Comparison of ENCODE assay signal across 9 cellular contexts in genomic region chr19:45094707-45095106, GRCh38. TPM values are rescaled to one million over a fixed set of nuclear protein-coding genes. Genes with fewer than 3 reads are reported as not detected.
DNase-seq lines count a peak whose midpoint lies in the region; ATAC-seq and TF ChIP-seq lines count a peak whose summit lies in the region.
"Had no signal": no experiment of that assay in that cellular context is flagged by ENCODE, and none has a peak within 500 bp of the region (broad histone marks: within the 10 kb centered on the region; RNA-seq: fewer than 3 reads in every experiment).

No MANE protein-coding gene starts in this region.

- H3K4me3 ChIP-seq in fibroblast of pulmonary artery (replicated peaks; ENCODE audit: low read depth, low read length) = peak overlapping the region; percentile 92

- no peak for ATAC-seq in activated T-cell treated with anti-CD3 and anti-CD28 coated beads, Interleukin-2, amount 50 U/mL, for 4 hours
- no peak for ATAC-seq in stimulated activated naive CD8-positive, alpha-beta T cell treated with anti-CD3 and anti-CD28 coated beads, Interleukin-15, amount 100 ng/mL, for 72 hours
- no peak for ATAC-seq in HG03175 (IDR thresholded peaks at IDR 0.05; ENCODE audit: unreplicated experiment)

- H3K36me3 Mint-ChIP-seq in activated T-cell treated with anti-CD3 and anti-CD28 coated beads, Interleukin-2, amount 50 U/mL, for 4 hours (ENCODE audit: insufficient read depth) = peaks cover 26% of the 10 kb centered on the region
- H3K36me3 Mint-ChIP-seq in CD14-positive monocyte = peaks cover 9 to 15% of the 10 kb centered on the region in 2 donors

- TF ChIP-seq CTCF in VCaP (conservative IDR thresholded peaks at IDR 0.05) (no peak), fibroblast of pulmonary artery (IDR thresholded peaks at IDR 0.05; ENCODE audit: low read length, missing control alignments) (no peak), CD14-positive monocyte (IDR thresholded peaks at IDR 0.05) (no peak)

- H3K27me3 Mint-ChIP-seq in activated T-cell treated with anti-CD3 and anti-CD28 coated beads, Interleukin-2, amount 50 U/mL, for 4 hours (ENCODE audit: low read depth) = no peaks in the 10 kb centered on the region
- no peaks in the 10 kb centered on the region for H3K27me3 Mint-ChIP-seq in stimulated activated naive CD8-positive, alpha-beta T cell treated with anti-CD3 and anti-CD28 coated beads, Interleukin-15, amount 100 ng/mL, for 72 hours
- peaks cover 0 to 9% (median 0%) of the 10 kb centered on the region in 3 donors for H3K27me3 Mint-ChIP-seq in CD14-positive monocyte (ENCODE audit: low read depth in 3 of 3)

- DNase-seq in activated T-cell treated with anti-CD3 and anti-CD28 coated beads, Interleukin-2, amount 50 U/mL, for 4 hours = no peak
- DNase-seq in activated T-cell treated with anti-CD3 and anti-CD28 coated beads for 4 hours (no peak), fibroblast of pulmonary artery (ENCODE audit: low read depth) (no peak), CD14-positive monocyte (ENCODE audit: low spot score) (no peak), NCI-H1092 treated with DMSO at 0.1 percent for 48 hours (lab: John Stamatoyannopoulos, UW) (no peak)
- DNase-seq in stimulated activated naive CD8-positive, alpha-beta T cell treated with anti-CD3 and anti-CD28 coated beads, Interleukin-15, amount 100 ng/mL, for 72 hours = no peak
- DNase-seq: NCI-H69 had no signal

- H3K27ac ChIP-seq in VCaP = peak overlapping the region; percentile 98; the same call in 1 of the 2 replicates

- intact Hi-C loops in CD14-positive monocyte (cut with micrococcal nuclease) = loop anchor here (5.0 kb wide), 3 partner anchors 47 to 93 kb away; partner anchors contain the start of genes BLOC1S3 (in 1 of the 2) and TRAPPC6A (in 1 of the 2)

- peaks cover 3% of the 10 kb centered on the region for H3K9me3 Mint-ChIP-seq in activated T-cell treated with anti-CD3 and anti-CD28 coated beads, Interleukin-2, amount 50 U/mL, for 4 hours
- no peaks in the 10 kb centered on the region for H3K9me3 Mint-ChIP-seq in stimulated activated naive CD8-positive, alpha-beta T cell treated with anti-CD3 and anti-CD28 coated beads, Interleukin-15, amount 100 ng/mL, for 72 hours
- H3K9me3 Mint-ChIP-seq in CD14-positive monocyte = no peaks in the 10 kb centered on the region

- peak overlapping the region; percentile 94 for H3K4me3 Mint-ChIP-seq in activated T-cell treated with anti-CD3 and anti-CD28 coated beads, Interleukin-2, amount 50 U/mL, for 4 hours
- peak overlapping the region; percentile 80 to 90 for H3K4me3 Mint-ChIP-seq in stimulated activated naive CD8-positive, alpha-beta T cell treated with anti-CD3 and anti-CD28 coated beads, Interleukin-15, amount 100 ng/mL, for 72 hours
- H3K4me3 Mint-ChIP-seq in CD14-positive monocyte = peak overlapping the region in 1 of 2 donors; percentile 18

- peaks cover 75% of the 10 kb centered on the region for H3K4me1 Mint-ChIP-seq in activated T-cell treated with anti-CD3 and anti-CD28 coated beads, Interleukin-2, amount 50 U/mL, for 4 hours (ENCODE audit: low read depth)
- peaks cover 91% of the 10 kb centered on the region for H3K4me1 Mint-ChIP-seq in stimulated activated naive CD8-positive, alpha-beta T cell treated with anti-CD3 and anti-CD28 coated beads, Interleukin-15, amount 100 ng/mL, for 72 hours
- H3K4me1 Mint-ChIP-seq in CD14-positive monocyte = peaks cover 58% of the 10 kb centered on the region

- peak overlapping the region in 1 of 2 donors; percentile 78 for H3K27ac Mint-ChIP-seq in stimulated activated naive CD8-positive, alpha-beta T cell treated with anti-CD3 and anti-CD28 coated beads, Interleukin-15, amount 100 ng/mL, for 72 hours
- H3K27ac Mint-ChIP-seq in CD14-positive monocyte = peak overlapping the region in 2 of 7 donors; percentile 26 to 48

RNA-seq across cellular contexts. Expression of gene PPP1R37, which starts 1.7 kb away (rescaled TPM):
- total RNA-seq in activated T-cell treated with anti-CD3 and anti-CD28 coated beads, Interleukin-2, amount 50 U/mL, for 4 hours = 10 to 100 TPM; 23.2 to 24.9 (median 24.7) TPM
- under 1 TPM; 0.10 to 0.22 TPM for polyA plus RNA-seq in CD14-positive monocyte

RNA-seq across cellular contexts. Expression of gene GEMIN7, which starts 15.6 kb away (rescaled TPM):
- 10 to 100 TPM; 58.8 to 69.3 (median 65.0) TPM for total RNA-seq in activated T-cell treated with anti-CD3 and anti-CD28 coated beads, Interleukin-2, amount 50 U/mL, for 4 hours
- 10 to 100 TPM; 67.6 to 83.4 TPM for polyA plus RNA-seq in CD14-positive monocyte

RNA-seq across cellular contexts. Expression of gene ZNF296, which starts 18.4 kb away (rescaled TPM):
- 10 to 100 TPM in 1 of 3 donors, 1 to 10 TPM in 2; 7.8 to 10.2 (median 8.6) TPM for total RNA-seq in activated T-cell treated with anti-CD3 and anti-CD28 coated beads, Interleukin-2, amount 50 U/mL, for 4 hours
- polyA plus RNA-seq in CD14-positive monocyte = 1 to 10 TPM; 3.8 to 6.5 TPM

RNA-seq across cellular contexts. Expression of gene CLASRP, which starts 55.9 kb away (rescaled TPM):
- total RNA-seq in activated T-cell treated with anti-CD3 and anti-CD28 coated beads, Interleukin-2, amount 50 U/mL, for 4 hours = 100 to 1,000 TPM; 111 to 114 (median 114) TPM
- polyA plus RNA-seq in CD14-positive monocyte = 1 to 10 TPM; 2.2 to 4.1 TPM
